ENCODE assay signal across 8 cellular contexts in the genomic region with DNA sequence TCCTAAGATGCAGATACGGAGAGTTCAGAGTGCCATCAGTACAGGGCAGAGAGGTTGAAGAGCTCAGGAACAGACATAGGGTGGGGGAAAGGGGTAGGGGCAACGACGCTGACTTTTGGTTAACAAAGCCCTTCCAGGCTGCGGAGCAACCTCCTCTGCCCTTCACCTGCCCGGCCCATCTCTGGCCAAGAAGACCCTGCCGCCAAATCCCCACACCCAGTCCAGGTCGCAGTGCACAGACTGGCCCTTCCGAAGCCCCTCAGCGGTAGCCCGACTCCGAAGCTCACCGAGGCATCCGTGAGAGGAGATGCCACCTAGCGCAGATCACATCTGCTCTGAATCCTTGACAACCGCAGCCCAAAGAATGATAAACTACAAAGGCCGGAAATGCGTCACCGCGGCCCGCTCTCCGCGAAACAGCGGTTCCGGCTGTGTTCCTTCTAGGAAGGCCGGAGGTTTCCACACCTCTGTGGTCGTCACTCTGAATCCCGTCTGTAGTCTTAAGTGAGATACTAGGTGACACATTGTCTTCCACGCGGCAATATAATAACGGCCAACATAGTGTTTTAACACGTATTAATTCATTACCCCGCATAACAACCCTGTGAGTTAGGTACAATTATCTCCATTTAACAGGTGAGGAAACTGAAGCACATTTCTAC. TPM values are rescaled to one million over a fixed set of nuclear protein-coding genes. Genes with fewer than 3 reads are reported as not detected.
DNase-seq lines count a peak whose midpoint lies in the region; ATAC-seq and TF ChIP-seq lines count a peak whose summit lies in the region.

ZSCAN23 (minus strand) TSS at position 380 of the 662 bp plus-strand sequence. CDS start 7,225 bp downstream, outside the sequence.

- H3K4me3 ChIP-seq in cardiac muscle cell (peak within 1 kb of the TSS; percentile 81), ovary (peak within 1 kb of the TSS; percentile 76), testis (peak within 1 kb of the TSS; percentile 70 to 71)

- intact Hi-C loops in ovary (cut with DNase I) (no loop called here), testis (cut with DNase I; ENCODE audit: low total_unique reads) (no loop called here)

- WGBS in ovary, 3 donors = 0 to 1% (median 1%) methylated on average over 32 of the region's 32 CpGs
- WGBS in testis, 2 donors = 1 to 2% methylated on average over 32 of the region's 32 CpGs

- H3K4me3 Mint-ChIP-seq in activated naive CD8-positive, alpha-beta T cell treated with anti-CD3 and anti-CD28 coated beads for 36 hours = peak within 1 kb of the TSS; percentile 99

- ATAC-seq in GM21723 (IDR thresholded peaks at IDR 0.05; ENCODE audit: unreplicated experiment) = peak; percentile 91
- ATAC-seq in SK-N-SH treated with all-trans-retinoic acid at 6 μM for 48 hours = peak; percentile 95

- TF ChIP-seq CTCF in cardiac muscle cell (IDR thresholded peaks at IDR 0.05; ENCODE audit: low read depth, low read length) = no peak
- TF ChIP-seq CTCF in ovary (IDR thresholded peaks at IDR 0.05) = no peak
- no peak for TF ChIP-seq CTCF in testis (IDR thresholded peaks at IDR 0.05)

- DNase-seq in DMS114 treated with DMSO at 0.1 percent for 48 hours (lab: John Stamatoyannopoulos, UW; ENCODE audit: unreplicated experiment) (peak; percentile 81), KG1 (lab: John Stamatoyannopoulos, UW) (peak; percentile 42), cardiac muscle cell (ENCODE audit: low read depth in 1 of 2, low spot score in 1 of 2) (peak; percentile 86 to 92), ovary (peak; percentile 68 to 85 (median 79)), testis (peak; percentile 89)
- peak; percentile 87 for DNase-seq in activated naive CD8-positive, alpha-beta T cell treated with anti-CD3 and anti-CD28 coated beads for 36 hours

- H3K27ac ChIP-seq in cardiac muscle cell (peak within 1 kb of the TSS; percentile 57), ovary (peak within 1 kb of the TSS; percentile 20 to 30), testis (peak within 1 kb of the TSS in 1 of 2 donors; percentile 62)

- no peak for TF ChIP-seq EP300 in ovary (IDR thresholded peaks at IDR 0.05)

- peaks cover 12% of the 10 kb centered on the region for H3K9me3 Mint-ChIP-seq in activated naive CD8-positive, alpha-beta T cell treated with anti-CD3 and anti-CD28 coated beads for 36 hours

- peaks cover 2% of the 10 kb centered on the region for H3K36me3 ChIP-seq in cardiac muscle cell
- no peaks in the 10 kb centered on the region for H3K36me3 ChIP-seq in ovary
- no peaks in the 10 kb centered on the region for H3K36me3 ChIP-seq in testis (ENCODE audit: low read depth, missing control alignments)

- peak within 1 kb of the TSS; percentile 94 for H3K27ac Mint-ChIP-seq in activated naive CD8-positive, alpha-beta T cell treated with anti-CD3 and anti-CD28 coated beads for 36 hours

- H3K27me3 ChIP-seq in cardiac muscle cell (no peaks in the 10 kb centered on the region), ovary (no peaks in the 10 kb centered on the region), testis (no peaks in the 10 kb centered on the region)

- H3K27me3 Mint-ChIP-seq in activated naive CD8-positive, alpha-beta T cell treated with anti-CD3 and anti-CD28 coated beads for 36 hours = peaks cover 29% of the 10 kb centered on the region

- peaks cover 16% of the 10 kb centered on the region for H3K4me1 Mint-ChIP-seq in activated naive CD8-positive, alpha-beta T cell treated with anti-CD3 and anti-CD28 coated beads for 36 hours

- H3K4me1 ChIP-seq in cardiac muscle cell (ENCODE audit: low read depth) (no peaks in the 10 kb centered on the region), ovary (ENCODE audit: insufficient read depth) (no peaks in the 10 kb centered on the region), testis (no peaks in the 10 kb centered on the region)

- H3K9me3 ChIP-seq in cardiac muscle cell (ENCODE audit: low read depth) = no peaks in the 10 kb centered on the region
- no peaks in the 10 kb centered on the region for H3K9me3 ChIP-seq in ovary
- no peaks in the 10 kb centered on the region for H3K9me3 ChIP-seq in testis

- peaks cover 16% of the 10 kb centered on the region for H3K36me3 Mint-ChIP-seq in activated naive CD8-positive, alpha-beta T cell treated with anti-CD3 and anti-CD28 coated beads for 36 hours

- TF ChIP-seq POLR2A in ovary (IDR thresholded peaks at IDR 0.05) (no peak), testis (IDR thresholded peaks at IDR 0.05) (no peak)

TF ChIP-seq in SK-N-SH treated with all-trans-retinoic acid at 6 μM for 48 hours, 23 proteins besides CTCF, POLR2A, EP300 and RAD21:
- TF ChIP-seq BACH2 (CRISPR knock-in tag; IDR thresholded peaks at IDR 0.05; ENCODE audit: borderline replicate concordance) (no peak), CREB5 (CRISPR knock-in tag; IDR thresholded peaks at IDR 0.05; ENCODE audit: low read depth) (no peak; the same call in 1 of the 2 replicates), ZFP3 (CRISPR knock-in tag; IDR thresholded peaks at IDR 0.05) (no peak), TCF4 (CRISPR knock-in tag; IDR thresholded peaks at IDR 0.05; ENCODE audit: borderline replicate concordance) (peak; percentile 56; the same call in 1 of the 2 replicates), TOX (CRISPR knock-in tag; IDR thresholded peaks at IDR 0.05; ENCODE audit: borderline replicate concordance) (no peak), ZNF8 (CRISPR knock-in tag; IDR thresholded peaks at IDR 0.05) (peak; percentile 12; the same call in 1 of the 2 replicates), ISL1 (CRISPR knock-in tag; IDR thresholded peaks at IDR 0.05) (no peak), PPARA (CRISPR knock-in tag; IDR thresholded peaks at IDR 0.05; ENCODE audit: borderline replicate concordance) (no peak)
TF ChIP-seq in SK-N-SH treated with all-trans-retinoic acid at 6 μM for 48 hours: peak in this region for 2.

RNA-seq across cellular contexts. Expression of gene ZSCAN23, which starts in this region (rescaled TPM):
- total RNA-seq in activated naive CD8-positive, alpha-beta T cell treated with anti-CD3 and anti-CD28 coated beads for 36 hours = 1 to 10 TPM; 1.3 to 1.6 TPM
- total RNA-seq in cardiac muscle cell (6.9 and 11.3 TPM in 2 replicates), ovary (1 to 10 TPM; 3.0 to 6.8 (median 4.7) TPM), testis (1 to 10 TPM; 8.3 to 9.1 TPM)
- polyA plus RNA-seq in cardiac muscle cell (0.90 and 4.9 TPM in 2 replicates), ovary (1 to 10 TPM; 2.0 to 2.3 TPM), testis (ENCODE audit: insufficient read depth, low read depth, low replicate concordance) (2.4 TPM)
